In genomic region chr6:12288844-12289654, GRCh38 we compare ENCODE assay signal across 8 cellular contexts. TPM values are rescaled to one million over a fixed set of nuclear protein-coding genes. Genes with fewer than 3 reads are reported as not detected.
DNase-seq lines count a peak whose midpoint lies in the region; ATAC-seq and TF ChIP-seq lines count a peak whose summit lies in the region.

No MANE protein-coding gene starts in this region.

- H3K27me3 ChIP-seq in Caco-2 (replicated peaks; ENCODE audit: control insufficient read depth, insufficient read depth, low read length) (no peaks in the 10 kb centered on the region), PC-3 (ENCODE audit: low read length) (no peaks in the 10 kb centered on the region), gastroesophageal sphincter (peaks cover 20% of the 10 kb centered on the region), osteoblast (ENCODE audit: insufficient read depth, low read length) (no peaks in the 10 kb centered on the region), vagina (no peaks in the 10 kb centered on the region)

- H3K4me2 ChIP-seq in PC-3 (ENCODE audit: low read length) = peak overlapping the region; percentile 84
- peak overlapping the region; percentile 91 for H3K4me2 ChIP-seq in osteoblast (ENCODE audit: insufficient read depth, low read length)

- no peaks in the 10 kb centered on the region for H3K36me3 ChIP-seq in Caco-2 (ENCODE audit: control insufficient read depth, insufficient read depth, low read length)
- 0 out of 2 replicates have a peak, but pooled peaks cover 2% of the 10 kb centered on the region for H3K36me3 ChIP-seq in PC-3 (ENCODE audit: low read depth, low read length)
- H3K36me3 ChIP-seq in gastroesophageal sphincter = peaks cover 0 to 3% of the 10 kb centered on the region in 2 donors
- no peaks in the 10 kb centered on the region for H3K36me3 ChIP-seq in osteoblast (ENCODE audit: insufficient read depth, low read length)
- no peaks in the 10 kb centered on the region for H3K36me3 ChIP-seq in vagina

- CTCF ChIA-PET in Caco-2 (lab: Charles Lee) = interaction anchor here (0.6 to 5.7 kb wide), 16 partner anchors 26 to 633 kb away, joined by 3 to 39 read pairs (median 4); no protein-coding TSS in a partner anchor
- CTCF ChIA-PET in PC-3 (lab: Charles Lee) = interaction anchor here (0.6 to 1.3 kb wide), 8 partner anchors 40 to 1355 kb away, joined by 3 to 8 read pairs (median 4); no protein-coding TSS in a partner anchor

- 35 to 41% methylated on average over 9 of the region's 10 CpGs for WGBS in gastroesophageal sphincter (ENCODE audit: low coverage in 1 of 2), 2 donors

- H4K20me1 ChIP-seq in PC-3 (ENCODE audit: low read length) (no peaks in the 10 kb centered on the region), osteoblast (ENCODE audit: insufficient read depth, low read length) (no peaks in the 10 kb centered on the region)

- peak; percentile 5 for ATAC-seq in PC-3
- peak; percentile 56 for ATAC-seq in activated T-helper 17 cell treated with anti-CD3 and anti-CD28 coated beads, Interleukin-2, amount 50 U/mL, for 72 hours (replicated peaks)
- no peak for ATAC-seq in gastroesophageal sphincter
- no peak for ATAC-seq in GM18520 (IDR thresholded peaks at IDR 0.05; ENCODE audit: unreplicated experiment)

- peak overlapping the region; percentile 86 for H3K27ac Mint-ChIP-seq in Caco-2 (ENCODE audit: unreplicated experiment)
- peak overlapping the region; percentile 40 for H3K27ac Mint-ChIP-seq in activated T-helper 17 cell treated with anti-CD3 and anti-CD28 coated beads, Interleukin-2, amount 50 U/mL, for 72 hours

- peaks cover 21% of the 10 kb centered on the region for H3K79me2 ChIP-seq in PC-3 (ENCODE audit: low read length)
- peaks cover 11% of the 10 kb centered on the region for H3K79me2 ChIP-seq in osteoblast (ENCODE audit: insufficient read depth, low read length)

- H3K9ac ChIP-seq in PC-3 (ENCODE audit: low read length) = peak overlapping the region; percentile 68

- no peaks in the 10 kb centered on the region for H3K27me3 Mint-ChIP-seq in Caco-2 (ENCODE audit: insufficient read depth, unreplicated experiment)
- peaks cover 45% of the 10 kb centered on the region for H3K27me3 Mint-ChIP-seq in activated T-helper 17 cell treated with anti-CD3 and anti-CD28 coated beads, Interleukin-2, amount 50 U/mL, for 72 hours

- H2AFZ ChIP-seq in PC-3 (ENCODE audit: low read length) = peak overlapping the region; percentile 90
- H2AFZ ChIP-seq in osteoblast (ENCODE audit: low read length) = peak overlapping the region; percentile 96

- no peak for TF ChIP-seq EP300 in gastroesophageal sphincter (IDR thresholded peaks at IDR 0.05)

- H3K4me1 ChIP-seq in Caco-2 (peaks cover 20% of the 10 kb centered on the region), PC-3 (ENCODE audit: insufficient read depth, low read length) (peaks cover 59% of the 10 kb centered on the region), gastroesophageal sphincter (peaks cover 0 to 25% (median 0%) of the 10 kb centered on the region in 3 donors), osteoblast (ENCODE audit: insufficient read depth, low read length) (peaks cover 30% of the 10 kb centered on the region), vagina (peaks cover 18% of the 10 kb centered on the region)

- H3K9me3 ChIP-seq in Caco-2 (no peaks in the 10 kb centered on the region), PC-3 (ENCODE audit: low read length) (no peaks in the 10 kb centered on the region), gastroesophageal sphincter (no peaks in the 10 kb centered on the region), osteoblast (ENCODE audit: low read depth, low read length) (no peaks in the 10 kb centered on the region), vagina (no peaks in the 10 kb centered on the region)

- H3K36me3 Mint-ChIP-seq in Caco-2 (ENCODE audit: insufficient read depth, unreplicated experiment) = peaks cover 31% of the 10 kb centered on the region
- H3K36me3 Mint-ChIP-seq in activated T-helper 17 cell treated with anti-CD3 and anti-CD28 coated beads, Interleukin-2, amount 50 U/mL, for 72 hours (ENCODE audit: low read depth) = no peaks in the 10 kb centered on the region

- POLR2A ChIA-PET in Caco-2 (lab: Charles Lee) (interaction anchor here (0.6 to 1.3 kb wide), 3 partner anchors 11 to 690 kb away, joined by 3 to 7 read pairs (median 4); no protein-coding TSS in a partner anchor), PC-3 (lab: Charles Lee; ENCODE audit: unreplicated experiment) (interaction anchor here (0.7 to 0.9 kb wide), 5 partner anchors 35 to 314 kb away, joined by 3 to 7 read pairs (median 4); no protein-coding TSS in a partner anchor)

- peaks cover 23% of the 10 kb centered on the region for H3K4me1 Mint-ChIP-seq in Caco-2 (ENCODE audit: low read depth, unreplicated experiment)
- H3K4me1 Mint-ChIP-seq in activated T-helper 17 cell treated with anti-CD3 and anti-CD28 coated beads, Interleukin-2, amount 50 U/mL, for 72 hours = peaks cover 15% of the 10 kb centered on the region

- peak overlapping the region; percentile 86 for H3K4me3 Mint-ChIP-seq in Caco-2 (ENCODE audit: unreplicated experiment)
- peak overlapping the region; percentile 93 for H3K4me3 Mint-ChIP-seq in activated T-helper 17 cell treated with anti-CD3 and anti-CD28 coated beads, Interleukin-2, amount 50 U/mL, for 72 hours

- H3F3A ChIP-seq in PC-3 (ENCODE audit: low read length, unreplicated experiment) = peaks cover 5% of the 10 kb centered on the region

- H3K9me2 ChIP-seq in PC-3 (replicated peaks; ENCODE audit: low read length) = no peaks in the 10 kb centered on the region

- intact Hi-C loops in Caco-2 (cut with micrococcal nuclease; ENCODE audit: unreplicated experiment) = loop anchor here (1.0 to 5.0 kb wide), 5 partner anchors 42 to 704 kb away; no protein-coding TSS in a partner anchor
- intact Hi-C loops in PC-3 (cut with micrococcal nuclease) = loop anchor here (1.0 to 5.0 kb wide), 5 partner anchors 40 to 704 kb away; no protein-coding TSS in a partner anchor
- intact Hi-C loops in vagina (cut with DNase I) = no loop called here

- H3K4me3 ChIP-seq in Caco-2 (ENCODE audit: low read depth, low read length) (peak overlapping the region; percentile 50), HFF-Myc (replicated peaks; ENCODE audit: low read depth, low read length) (peak overlapping the region; percentile 55), PC-3 (ENCODE audit: low read length) (peak overlapping the region; percentile 77), gastroesophageal sphincter (peak overlapping the region; percentile 41 to 54), osteoblast (ENCODE audit: insufficient read depth, low read length) (peak overlapping the region; percentile 79), vagina (peak overlapping the region; percentile 45 to 47)

- TF ChIP-seq POLR2A in gastroesophageal sphincter (IDR thresholded peaks at IDR 0.05) (no peak), vagina (IDR thresholded peaks at IDR 0.05) (no peak)

- no TSS peak for BruUV-seq in Caco-2 (replicated peaks; lab: Mats Ljungman, UMichigan)
- no TSS peak for BruUV-seq in PC-3 (replicated peaks; lab: Mats Ljungman, UMichigan)

- DNase-seq in Caco-2 (peak; percentile 68 to 81), HFF-Myc (ENCODE audit: extremely low read depth, low read depth) (no peak), PC-3 (peak; percentile 88), osteoblast (ENCODE audit: insufficient read length, low spot score, missing footprints) (peak; percentile 89), vagina (ENCODE audit: extremely low spot score in 2 of 2) (no peak)

- H3K9me3 Mint-ChIP-seq in Caco-2 (ENCODE audit: unreplicated experiment) = no peaks in the 10 kb centered on the region
- no peaks in the 10 kb centered on the region for H3K9me3 Mint-ChIP-seq in activated T-helper 17 cell treated with anti-CD3 and anti-CD28 coated beads, Interleukin-2, amount 50 U/mL, for 72 hours

- TF ChIP-seq CTCF in Caco-2 (IDR thresholded peaks at IDR 0.05; ENCODE audit: insufficient read depth in 1 of 2, low read depth in 1 of 2, low read length in 1 of 2, severe bottlenecking in 1 of 2, unreplicated experiment in 1 of 2) (peak; percentile 77 to 79), HFF-Myc (IDR thresholded peaks at IDR 0.05; ENCODE audit: low read depth, low read length, missing control alignments) (peak; percentile 87), PC-3 (conservative IDR thresholded peaks at IDR 0.05; ENCODE audit: low read depth, low read length) (peak; percentile 88), gastroesophageal sphincter (IDR thresholded peaks at IDR 0.05) (peak; percentile 57 to 77 (median 68)), osteoblast (IDR thresholded peaks at IDR 0.05; ENCODE audit: extremely low read depth, low read depth, low read length) (peak; percentile 89), vagina (IDR thresholded peaks at IDR 0.05) (peak; percentile 27 to 69 (median 48))

- H3K27ac ChIP-seq in PC-3 (ENCODE audit: low read length) (peak overlapping the region; percentile 86), gastroesophageal sphincter (peak overlapping the region in 3 of 4 donors; percentile 16 to 61 (median 43)), osteoblast (ENCODE audit: low read depth, low read length) (peak overlapping the region; percentile 82), vagina (peak overlapping the region; percentile 58)

RNA-seq across cellular contexts. Expression of gene EDN1, which starts 1.1 kb away (rescaled TPM):
- total RNA-seq in Caco-2 (2022) = 13.5 and 14.0 TPM in 2 replicates
- total RNA-seq in PC-3 (2014; rRNA removed) = 21.9 and 25.6 TPM in 2 replicates
- total RNA-seq in activated T-helper 17 cell treated with anti-CD3 and anti-CD28 coated beads, Interleukin-2, amount 50 U/mL, for 72 hours = under 1 TPM; 0.11 to 0.13 TPM
- 10 to 100 TPM in 3 of 4 donors, 1 to 10 TPM in 1; 3.6 to 39.6 (median 15.1) TPM for total RNA-seq in gastroesophageal sphincter
- 0.88 and 1.4 TPM in 2 replicates for total RNA-seq in osteoblast
- total RNA-seq in vagina = 7.1 TPM

Comparison
In these comparisons a context has a peak if more than half of its experiments do, and no peak if none do; other contexts are left out.
1. DNase-seq: peak in Caco-2 (2 of 2), PC-3 (single experiment) and osteoblast (single experiment); none in HFF-Myc (single experiment) and vagina (0 of 2).
2. ATAC-seq: peak in PC-3 (single experiment) and activated T-helper 17 cell treated with anti-CD3 and anti-CD28 coated beads, Interleukin-2, amount 50 U/mL, for 72 hours (single experiment); none in gastroesophageal sphincter (single experiment) and GM18520 (single experiment).
3. Peak in every context shown above with its lines, with median percentiles within 50 percentile points of each other: H3K4me3 ChIP-seq, CTCF ChIP-seq and H3K27ac ChIP-seq.